8 cellular contexts compared by ENCODE assay signal in the genomic region with DNA sequence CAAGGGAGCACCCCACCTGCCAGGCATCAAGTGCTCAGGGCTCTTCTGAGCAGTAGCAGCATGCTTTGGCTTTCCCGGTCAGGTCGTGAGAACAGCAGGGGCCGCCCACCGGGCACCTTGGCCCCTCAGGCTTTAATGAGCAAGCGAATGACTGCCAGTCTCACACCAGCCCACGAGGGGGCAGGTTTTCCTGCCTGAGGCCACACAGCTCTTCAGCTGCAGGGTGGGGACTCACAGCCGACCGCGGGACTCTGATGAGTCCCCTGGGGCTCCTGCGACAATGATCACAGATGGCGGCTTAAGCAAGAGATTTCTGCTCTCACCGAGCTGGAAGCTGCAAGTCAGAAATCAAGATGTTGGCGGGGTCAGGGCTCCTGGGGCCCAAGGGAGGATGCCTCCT. TPM values are rescaled to one million over a fixed set of nuclear protein-coding genes. Genes with fewer than 3 reads are reported as not detected.
DNase-seq lines count a peak whose midpoint lies in the region; ATAC-seq, FAIRE-seq and TF ChIP-seq lines count a peak whose summit lies in the region.

No MANE protein-coding gene starts in this region.

- no peaks in the 10 kb centered on the region for H3K9me3 Mint-ChIP-seq in activated CD4-positive, alpha-beta T cell treated with anti-CD3 and anti-CD28 coated beads, Interleukin-2, amount 10 ng/mL, durations not matched to agents 7 days and 5 days
- H3K9me3 Mint-ChIP-seq in naive B cell, result peaks cover 0 to 9% (median 0%) of the 10 kb centered on the region in 7 donors

- CTCF ChIA-PET in activated CD4-positive, alpha-beta T cell treated with anti-CD3 and anti-CD28 coated beads, Interleukin-2, amount 10 ng/mL, durations not matched to agents 7 days and 5 days (lab: Charles Lee), result no interaction called here

- ATAC-seq in naive B cell (ENCODE audit: low read depth in 2 of 2) (peak; percentile 75 to 90), HG03097 (IDR thresholded peaks at IDR 0.05; ENCODE audit: low FRiP score, unreplicated experiment) (no peak)

- no peak overlapping the region for H3K4me3 Mint-ChIP-seq in activated CD4-positive, alpha-beta T cell treated with anti-CD3 and anti-CD28 coated beads, Interleukin-2, amount 10 ng/mL, durations not matched to agents 7 days and 5 days
- no peak overlapping the region for H3K4me3 Mint-ChIP-seq in naive B cell

- H3K4me1 Mint-ChIP-seq in activated CD4-positive, alpha-beta T cell treated with anti-CD3 and anti-CD28 coated beads, Interleukin-2, amount 10 ng/mL, durations not matched to agents 7 days and 5 days, result no peaks in the 10 kb centered on the region
- H3K4me1 Mint-ChIP-seq in naive B cell, result peaks cover 0 to 8% (median 4%) of the 10 kb centered on the region in 3 donors

- POLR2A ChIA-PET in activated CD4-positive, alpha-beta T cell treated with anti-CD3 and anti-CD28 coated beads, Interleukin-2, amount 10 ng/mL, durations not matched to agents 7 days and 5 days (lab: Charles Lee), result no interaction called here

- H3K27me3 Mint-ChIP-seq in activated CD4-positive, alpha-beta T cell treated with anti-CD3 and anti-CD28 coated beads, Interleukin-2, amount 10 ng/mL, durations not matched to agents 7 days and 5 days, result peaks cover 33% of the 10 kb centered on the region
- peaks cover 42 to 65% (median 58%) of the 10 kb centered on the region in 3 donors for H3K27me3 Mint-ChIP-seq in naive B cell

- H3K27ac Mint-ChIP-seq in activated CD4-positive, alpha-beta T cell treated with anti-CD3 and anti-CD28 coated beads, Interleukin-2, amount 10 ng/mL, durations not matched to agents 7 days and 5 days, result no peak overlapping the region
- H3K27ac Mint-ChIP-seq in naive B cell, result no peak overlapping the region

- TF ChIP-seq POLR2A in NB4 (IDR thresholded peaks at IDR 0.05; ENCODE audit: extremely low read depth, insufficient read length) (no peak), H54 (IDR thresholded peaks at IDR 0.05; ENCODE audit: low read depth, low read length) (no peak)

- TF ChIP-seq CTCF in NB4 (IDR thresholded peaks at IDR 0.05; ENCODE audit: low read depth, low read length), result peak; percentile 89

- no peak for FAIRE-seq in H54 (lab: Jason Lieb, UNC)

- DNase-seq in activated CD4-positive, alpha-beta T cell treated with anti-CD3 and anti-CD28 coated beads for 48 hours, result peak; percentile 50
- DNase-seq in activated CD4-positive, alpha-beta T cell treated with anti-CD3 and anti-CD28 coated beads, Interleukin-2, amount 10 ng/mL, durations not matched to agents 7 days and 5 days, result no peak
- DNase-seq in NB4 (ENCODE audit: low read depth) (peak; percentile 93), amniotic epithelial cell (ENCODE audit: low read depth) (peak; percentile 19), naive B cell (peak; percentile 26), H54 (ENCODE audit: insufficient read length, low spot score) (no peak), GDM1 (lab: John Stamatoyannopoulos, UW) (no peak)

- H3K4me3 ChIP-seq in NB4 (ENCODE audit: low read depth, low read length), result no peak overlapping the region

- no peaks in the 10 kb centered on the region for H3K36me3 Mint-ChIP-seq in activated CD4-positive, alpha-beta T cell treated with anti-CD3 and anti-CD28 coated beads, Interleukin-2, amount 10 ng/mL, durations not matched to agents 7 days and 5 days (ENCODE audit: low read depth)
- H3K36me3 Mint-ChIP-seq in naive B cell, result no peaks in the 10 kb centered on the region

RNA-seq across cellular contexts. Expression of gene FGF19, which starts 14.3 kb away (rescaled TPM):
- total RNA-seq in activated CD4-positive, alpha-beta T cell treated with anti-CD3 and anti-CD28 coated beads, Interleukin-2, amount 10 ng/mL, durations not matched to agents 7 days and 5 days, result not detected
- not detected for polyA plus RNA-seq in naive B cell (ENCODE audit: low read depth in 6 of 6)

RNA-seq across cellular contexts. Expression of gene LTO1, which starts 43.0 kb away (rescaled TPM):
- total RNA-seq in activated CD4-positive, alpha-beta T cell treated with anti-CD3 and anti-CD28 coated beads, Interleukin-2, amount 10 ng/mL, durations not matched to agents 7 days and 5 days, result 10 to 100 TPM; 30.7 to 34.0 TPM
- polyA plus RNA-seq in naive B cell (ENCODE audit: low read depth in 6 of 6), result 10 to 100 TPM; 15.9 to 26.9 (median 16.8) TPM

RNA-seq across cellular contexts. Expression of gene FGF4, which starts 57.0 kb away (rescaled TPM):
- total RNA-seq in activated CD4-positive, alpha-beta T cell treated with anti-CD3 and anti-CD28 coated beads, Interleukin-2, amount 10 ng/mL, durations not matched to agents 7 days and 5 days, result not detected
- not detected for polyA plus RNA-seq in naive B cell (ENCODE audit: low read depth in 6 of 6)

Comparison
In these comparisons a context has a peak if more than half of its experiments do, and no peak if none do; other contexts are left out.
1. DNase-seq: peak in activated CD4-positive, alpha-beta T cell treated with anti-CD3 and anti-CD28 coated beads for 48 hours (single experiment), NB4 (single experiment), amniotic epithelial cell (single experiment) and naive B cell (single experiment); none in activated CD4-positive, alpha-beta T cell treated with anti-CD3 and anti-CD28 coated beads, Interleukin-2, amount 10 ng/mL, durations not matched to agents 7 days and 5 days (single experiment), H54 (single experiment) and GDM1 (single experiment).